1 cellular context compared by ENCODE assay signal in genomic region chr14:67837011-67837624, GRCh38.
A peak's percentile ranks its signal among the peaks of the same experiment; 100 is the strongest.
TF ChIP-seq lines count a peak whose summit lies in the region.

No MANE protein-coding gene starts in this region.

TF ChIP-seq in K562, 482 proteins besides CTCF, POLR2A, EP300 and RAD21 (continued from another document):
- no peak for TF ChIP-seq ZKSCAN1 (IDR thresholded peaks at IDR 0.05; ENCODE audit: low read depth, low read length)
- TF ChIP-seq ZNF436 (CRISPR knock-in tag; IDR thresholded peaks at IDR 0.05) = no peak
- TF ChIP-seq TFE3 (CRISPR knock-in tag; IDR thresholded peaks at IDR 0.05) = peak; percentile 23; the same call in 1 of the 2 replicates
- TF ChIP-seq ZNF79 (CRISPR knock-in tag; IDR thresholded peaks at IDR 0.05; ENCODE audit: low read depth) = no peak
- TF ChIP-seq SMC3 (conservative IDR thresholded peaks at IDR 0.05; ENCODE audit: insufficient read depth, low read depth, low read length) = peak; percentile 42; the same call in 1 of the 2 replicates
- TF ChIP-seq IRF2 (CRISPR knock-in tag; IDR thresholded peaks at IDR 0.05) = no peak
- TF ChIP-seq TAF7 (tag; IDR thresholded peaks at IDR 0.05) = no peak
- no peak for TF ChIP-seq PML (IDR thresholded peaks at IDR 0.05; ENCODE audit: low read length)
- TF ChIP-seq POLR2H (tag; IDR thresholded peaks at IDR 0.05; ENCODE audit: low read depth) = 0 out of 2 replicates have a peak, but pooled peaks have one; percentile 19
- TF ChIP-seq SP1 (CRISPR knock-in tag; IDR thresholded peaks at IDR 0.05) = no peak
- no peak for TF ChIP-seq CBX3 (IDR thresholded peaks at IDR 0.05; ENCODE audit: borderline replicate concordance in 1 of 2, low read length in 2 of 2)
- peak; percentile 66 for TF ChIP-seq DEAF1 (CRISPR knock-in tag; IDR thresholded peaks at IDR 0.05)
- TF ChIP-seq ARID3A (IDR thresholded peaks at IDR 0.05; ENCODE audit: borderline replicate concordance, low read depth, low read length) = peak; percentile 65; the same call in 1 of the 2 replicates
- TF ChIP-seq CHAMP1 (IDR thresholded peaks at IDR 0.05) = 0 out of 2 replicates have a peak, but pooled peaks have one; percentile 17
- no peak for TF ChIP-seq FOXM1 (IDR thresholded peaks at IDR 0.05; ENCODE audit: low read depth)
- no peak for TF ChIP-seq FOXM1 (CRISPR knock-in tag; IDR thresholded peaks at IDR 0.05; ENCODE audit: low read depth)
- no peak for TF ChIP-seq ZNF655 (CRISPR knock-in tag; IDR thresholded peaks at IDR 0.05)
- TF ChIP-seq ZNF165 (CRISPR knock-in tag; IDR thresholded peaks at IDR 0.05; ENCODE audit: borderline replicate concordance) = no peak
- no peak for TF ChIP-seq GTF2A2 (tag; IDR thresholded peaks at IDR 0.05)
- no peak for TF ChIP-seq NCOA2 (IDR thresholded peaks at IDR 0.05; ENCODE audit: partially characterized antibody in 2 of 2)
- peak; percentile 94 for TF ChIP-seq DACH1 (IDR thresholded peaks at IDR 0.05; ENCODE audit: partially characterized antibody)
- no peak for TF ChIP-seq NR2F6 (CRISPR knock-in tag; IDR thresholded peaks at IDR 0.05)
- TF ChIP-seq ZBTB43 (CRISPR knock-in tag; IDR thresholded peaks at IDR 0.05) = no peak
- no peak for TF ChIP-seq ZNF592 (IDR thresholded peaks at IDR 0.05)
- no peak for TF ChIP-seq GTF2B (IDR thresholded peaks at IDR 0.05; ENCODE audit: extremely low read depth, insufficient read length)
- no peak for TF ChIP-seq SMAD2 (IDR thresholded peaks at IDR 0.05; ENCODE audit: low read depth, low read length)
- TF ChIP-seq NONO (IDR thresholded peaks at IDR 0.05; ENCODE audit: low read depth in 2 of 2, low read length in 1 of 2) = no peak
- no peak for TF ChIP-seq ZNF311 (CRISPR knock-in tag; IDR thresholded peaks at IDR 0.05)
- TF ChIP-seq THRA (IDR thresholded peaks at IDR 0.05) = no peak
- no peak for TF ChIP-seq MEIS2 (IDR thresholded peaks at IDR 0.05; ENCODE audit: partially characterized antibody)
- no peak for TF ChIP-seq ETV1 (tag; conservative IDR thresholded peaks at IDR 0.05; ENCODE audit: low read depth)
- no peak for TF ChIP-seq KLF13 (tag; IDR thresholded peaks at IDR 0.05; ENCODE audit: borderline replicate concordance, low read depth)
TF ChIP-seq in K562: peak in this region for 8.
